ENCODE assay signal across 8 cellular contexts in the genomic region with DNA sequence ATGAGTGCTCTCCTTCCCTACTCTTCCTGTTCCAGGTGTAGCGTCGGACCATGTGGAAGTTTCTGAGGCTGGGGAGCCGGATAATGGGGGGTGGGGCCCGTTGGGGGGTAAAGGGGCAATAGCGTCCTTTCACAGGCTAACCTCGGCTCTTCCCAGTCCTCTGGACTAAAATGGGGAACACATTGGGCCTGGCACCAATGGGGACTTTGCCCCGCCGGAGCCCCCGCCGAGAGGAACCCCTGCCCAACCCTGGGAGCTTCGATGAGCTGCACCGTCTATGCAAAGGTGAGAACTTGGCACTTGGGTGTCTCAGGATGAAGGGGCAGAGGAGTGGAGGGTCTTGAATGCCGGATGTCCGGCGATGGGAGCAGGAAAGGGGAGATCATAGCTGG. TPM values are rescaled to one million over a fixed set of nuclear protein-coding genes. Genes with fewer than 3 reads are reported as not detected.
A peak's percentile ranks its signal among the peaks of the same experiment; 100 is the strongest.
DNase-seq lines count a peak whose midpoint lies in the region; ATAC-seq, FAIRE-seq and TF ChIP-seq lines count a peak whose summit lies in the region.

No MANE protein-coding gene starts in this region.

- intact Hi-C loops in aorta (cut with DNase I), result loop anchor here (2.0 to 5.0 kb wide), 4 partner anchors 86 to 156 kb away; a partner anchor contains a TSS

- peaks cover 3% of the 10 kb centered on the region for H3K27me3 Mint-ChIP-seq in HFFc6 (ENCODE audit: insufficient read depth)

- peak overlapping the region in 1 of 2 experiments; percentile 90 for H3K4ac ChIP-seq in mesenchymal stem cell (ENCODE audit: low read depth in 1 of 2, low read length in 2 of 2)

- TF ChIP-seq CTCF in A549 (IDR thresholded peaks at IDR 0.05) (no peak), HFFc6 (IDR thresholded peaks at IDR 0.05) (no peak), brain microvascular endothelial cell (IDR thresholded peaks at IDR 0.05; ENCODE audit: low read depth, low read length, missing control alignments) (no peak), GM13976 (IDR thresholded peaks at IDR 0.05; ENCODE audit: borderline replicate concordance, control extremely low read depth, extremely low read depth, insufficient read depth, missing control alignments) (no peak)

- peak overlapping the region in 1 of 2 experiments; percentile 62 for H3K14ac ChIP-seq in mesenchymal stem cell (ENCODE audit: low read length in 2 of 2)

- CTCF ChIA-PET in A549 (lab: Yijun Ruan, JAX), result interaction anchor here (0.7 to 20.1 kb wide), 24 partner anchors 8 to 182 kb away, joined by 3 to 319 read pairs (median 11); a partner anchor contains a TSS

- no peak for FAIRE-seq in A549 (lab: Jason Lieb, UNC)

- H3K36me3 Mint-ChIP-seq in HFFc6 (ENCODE audit: low read depth), result peaks cover 5% of the 10 kb centered on the region; the same call in 1 of the 2 replicates

- H3K27ac ChIP-seq in A549 (peak overlapping the region; percentile 72 to 85), brain microvascular endothelial cell (peak overlapping the region; percentile 58), mesenchymal stem cell (ENCODE audit: low read length, poor library complexity, severe bottlenecking) (no peak overlapping the region), aorta (ENCODE audit: low read depth in 1 of 2, low read length in 2 of 2) (no peak overlapping the region)

- in situ Hi-C loops in brain microvascular endothelial cell (cut with HindIII; ENCODE audit: low pct_ligation_motif_present, low sequenced_read_pairs), result no loop called here
- in situ Hi-C loops in GM13976 (cut with MboI; ENCODE audit: low sequenced_read_pairs, unreplicated experiment), result loop anchor here (10.0 kb wide), 1 partner anchor 148 kb away; no protein-coding TSS in a partner anchor

- peak overlapping the region; percentile 49 for H2BK15ac ChIP-seq in mesenchymal stem cell (ENCODE audit: low read depth, poor library complexity, severe bottlenecking)

- peak overlapping the region; percentile 99 for H3K4me3 Mint-ChIP-seq in HFFc6

- no peak overlapping the region for H2BK12ac ChIP-seq in mesenchymal stem cell (ENCODE audit: low read length in 2 of 2)

- no peak overlapping the region for H3K23ac ChIP-seq in mesenchymal stem cell (ENCODE audit: low read length in 2 of 2)

- peak overlapping the region; percentile 79 for H2AFZ ChIP-seq in mesenchymal stem cell (ENCODE audit: low read depth, low read length)

- H3K18ac ChIP-seq in mesenchymal stem cell (ENCODE audit: low read depth in 1 of 2, low read length in 2 of 2), result peak overlapping the region; percentile 52 to 58

- TF ChIP-seq EP300 in A549 (IDR thresholded peaks at IDR 0.05), result no peak

- no peak overlapping the region for H2BK120ac ChIP-seq in mesenchymal stem cell (ENCODE audit: low read depth, low read length)

- peak overlapping the region; percentile 93 for H3K4me2 ChIP-seq in A549
- H3K4me2 ChIP-seq in mesenchymal stem cell (ENCODE audit: low read length, poor library complexity, severe bottlenecking), result peak overlapping the region; percentile 87

- H3K9me3 Mint-ChIP-seq in HFFc6, result no peaks in the 10 kb centered on the region

- TF ChIP-seq RAD21 in A549 (conservative IDR thresholded peaks at IDR 0.05 in 1 of 2, IDR thresholded peaks at IDR 0.05 in 1 of 2), result no peak

- POLR2A ChIA-PET in A549 (lab: Yijun Ruan, JAX), result interaction anchor here (0.6 to 1.6 kb wide), 8 partner anchors 11 to 163 kb away, joined by 4 to 23 read pairs (median 10); a partner anchor contains a TSS

- H3K4me1 ChIP-seq in A549, result peaks cover 13% of the 10 kb centered on the region
- peaks cover 15% of the 10 kb centered on the region for H3K4me1 ChIP-seq in mesenchymal stem cell (ENCODE audit: control insufficient read depth, insufficient read depth, low read depth, low read length)
- H3K4me1 ChIP-seq in aorta (ENCODE audit: control insufficient read depth in 1 of 2, insufficient read depth in 2 of 2, low read length in 2 of 2), result no peaks in the 10 kb centered on the region

- peaks cover 29% of the 10 kb centered on the region for H3K4me1 Mint-ChIP-seq in HFFc6 (ENCODE audit: low read depth)

- peaks cover 14% of the 10 kb centered on the region for H3K79me1 ChIP-seq in mesenchymal stem cell (replicated peaks; ENCODE audit: low read length, poor library complexity, severe bottlenecking)

- DNase-seq in A549 (ENCODE audit: low read depth in 1 of 2, low spot score in 1 of 2) (no peak), HFFc6 (no peak), brain microvascular endothelial cell (no peak), mesenchymal stem cell (no peak), aorta (no peak), AG08396 (ENCODE audit: low spot score) (no peak), GM13976 (ENCODE audit: low spot score) (no peak)

- H3K27me3 ChIP-seq in brain microvascular endothelial cell (replicated peaks) (no peaks in the 10 kb centered on the region), mesenchymal stem cell (ENCODE audit: control insufficient read depth in 1 of 2, insufficient read depth in 1 of 2, low read length in 2 of 2) (peaks cover 0 to 6% of the 10 kb centered on the region in 2 experiments), aorta (ENCODE audit: control insufficient read depth in 1 of 2, insufficient read depth in 2 of 2, low read length in 1 of 2) (no peaks in the 10 kb centered on the region)

- H2BK5ac ChIP-seq in mesenchymal stem cell (ENCODE audit: low read depth, low read length, poor library complexity, severe bottlenecking), result no peak overlapping the region

- H4K91ac ChIP-seq in mesenchymal stem cell (ENCODE audit: low read length), result peak overlapping the region; percentile 81

- H3K36me3 ChIP-seq in brain microvascular endothelial cell (replicated peaks), result peaks cover 27% of the 10 kb centered on the region
- peaks cover 26 to 35% of the 10 kb centered on the region in 2 experiments for H3K36me3 ChIP-seq in mesenchymal stem cell (ENCODE audit: control insufficient read depth in 1 of 2, insufficient read depth in 2 of 2, low read depth in 1 of 2, low read length in 2 of 2)
- H3K36me3 ChIP-seq in aorta (ENCODE audit: control insufficient read depth in 1 of 2, insufficient read depth in 2 of 2, low read length in 1 of 2), result peaks cover 0 to 2% of the 10 kb centered on the region in 2 donors

- H3K4me3 ChIP-seq in A549 (peak overlapping the region; percentile 57), brain microvascular endothelial cell (ENCODE audit: low read depth, low read length) (peak overlapping the region; percentile 96), mesenchymal stem cell (ENCODE audit: insufficient read depth in 1 of 2, low read depth in 1 of 2, low read length in 2 of 2) (peak overlapping the region; percentile 69 to 91), aorta (ENCODE audit: low read length in 2 of 2) (peak overlapping the region; percentile 47 to 85)

- TF ChIP-seq POLR2A in A549 (IDR thresholded peaks at IDR 0.05; ENCODE audit: low read length), result no peak

- H3K9me3 ChIP-seq in A549 (no peaks in the 10 kb centered on the region), mesenchymal stem cell (ENCODE audit: control insufficient read depth, low read length) (no peaks in the 10 kb centered on the region), aorta (ENCODE audit: control insufficient read depth, low read length) (no peaks in the 10 kb centered on the region)

- peak overlapping the region; percentile 93 for H3K9ac ChIP-seq in mesenchymal stem cell (ENCODE audit: low read length)

- H4K8ac ChIP-seq in mesenchymal stem cell (ENCODE audit: low read length), result peak overlapping the region; percentile 81

- WGBS in A549 (ENCODE audit: missing lambda C conversion rate), result 10% methylated on average over 15 of the region's 15 CpGs
- 18% methylated on average over 15 of the region's 15 CpGs for WGBS in mesenchymal stem cell
- WGBS in aorta, 2 donors, result 13 to 23% methylated on average over 15 of the region's 15 CpGs

- H3K27ac Mint-ChIP-seq in HFFc6, result peak overlapping the region; percentile 92

- ATAC-seq in A549 (no peak), aorta (ENCODE audit: low FRiP score) (no peak), GM19395 (IDR thresholded peaks at IDR 0.05; ENCODE audit: unreplicated experiment) (no peak)

- no peak overlapping the region for H2AK5ac ChIP-seq in mesenchymal stem cell (ENCODE audit: low read length, severe bottlenecking)

RNA-seq across cellular contexts. Expression of a gene that starts 0.5 kb away (rescaled TPM):
- 6.3 and 7.0 TPM in 2 replicates for polyA plus RNA-seq in A549 (2011; rRNA removed)
- polyA plus RNA-seq in A549 (2012; cell fraction: cytosol; rRNA removed), result 8.9 and 9.2 TPM in 2 replicates
- 11.9 and 19.1 TPM in 2 replicates for polyA plus RNA-seq in A549 (2012; cell fraction: nucleus; rRNA removed)
- polyA plus RNA-seq in A549 (2017; fragmentation: RNase III; extraction: RNeasy Plus Mini Kit Qiagen cat#74134 plus additional on column Dnase treatment), result 9.1 to 11.0 TPM (median 10.2 TPM) in 3 replicates
- polyA minus RNA-seq in A549 (2011; rRNA and poly(A)+ RNA removed), result 14.5 and 15.6 TPM in 2 replicates
- 10 to 100 TPM in 5 of 6 experiments, 1 to 10 TPM in 1; 9.8 to 13.6 (median 10.6) TPM for total RNA-seq in HFFc6 (2021; fragmentation: NEBNext Ultra II Directional; extraction: Animal tissue kit (Norgen Biotek cat#: 25700))
- 9.0 TPM for polyA plus RNA-seq in mesenchymal stem cell (2013, experiment 1 of 2)
- 8.6 TPM for polyA plus RNA-seq in mesenchymal stem cell (2013, experiment 2 of 2)
- 10 to 100 TPM in 1 of 2 donors, 1 to 10 TPM in 1; 10.0 to 12.9 TPM for total RNA-seq in aorta
- 10 to 100 TPM; 10.2 to 11.6 TPM for polyA plus RNA-seq in aorta

RNA-seq across cellular contexts. Expression of a gene that starts 2.9 kb away (rescaled TPM):
- not detected in 2 replicates for polyA plus RNA-seq in A549 (2011; rRNA removed)
- not detected in 2 replicates for polyA plus RNA-seq in A549 (2012; cell fraction: cytosol; rRNA removed)
- not detected in 2 replicates for polyA plus RNA-seq in A549 (2012; cell fraction: nucleus; rRNA removed)
- not detected in 3 replicates for polyA plus RNA-seq in A549 (2017; fragmentation: RNase III; extraction: RNeasy Plus Mini Kit Qiagen cat#74134 plus additional on column Dnase treatment)
- not detected in 2 replicates for polyA minus RNA-seq in A549 (2011; rRNA and poly(A)+ RNA removed)
- total RNA-seq in HFFc6 (2021; fragmentation: NEBNext Ultra II Directional; extraction: Animal tissue kit (Norgen Biotek cat#: 25700)), result not detected
- polyA plus RNA-seq in mesenchymal stem cell (2013, experiment 1 of 2), result not detected
- not detected for polyA plus RNA-seq in mesenchymal stem cell (2013, experiment 2 of 2)
- not detected for total RNA-seq in aorta
- 1 to 10 TPM in 1 of 2 donors, not detected in 1; 1.3 TPM for polyA plus RNA-seq in aorta

RNA-seq across cellular contexts. Expression of a gene that starts 11.2 kb away (rescaled TPM):
- 0.40 and 0.83 TPM in 2 replicates for polyA plus RNA-seq in A549 (2011; rRNA removed)
- 0.20 and 0.31 TPM in 2 replicates for polyA plus RNA-seq in A549 (2012; cell fraction: cytosol; rRNA removed)
- 0.26 and 0.54 TPM in 2 replicates for polyA plus RNA-seq in A549 (2012; cell fraction: nucleus; rRNA removed)
- polyA plus RNA-seq in A549 (2017; fragmentation: RNase III; extraction: RNeasy Plus Mini Kit Qiagen cat#74134 plus additional on column Dnase treatment), result 0.25 TPM in 1 of 3 replicates, not detected in the others
- polyA minus RNA-seq in A549 (2011; rRNA and poly(A)+ RNA removed), result not detected in 2 replicates
- 1 to 10 TPM in 1 of 6 experiments, under 1 TPM in 4, not detected in 1; 0.33 to 1.0 (median 0.53) TPM for total RNA-seq in HFFc6 (2021; fragmentation: NEBNext Ultra II Directional; extraction: Animal tissue kit (Norgen Biotek cat#: 25700))
- polyA plus RNA-seq in mesenchymal stem cell (2013, experiment 1 of 2), result 0.51 TPM
- polyA plus RNA-seq in mesenchymal stem cell (2013, experiment 2 of 2), result 0.56 TPM
- 10 to 100 TPM; 64.3 to 74.0 TPM for total RNA-seq in aorta
- 100 to 1,000 TPM in 1 of 2 donors, 10 to 100 TPM in 1; 35.7 to 154 TPM for polyA plus RNA-seq in aorta

RNA-seq across cellular contexts. Expression of a gene that starts 11.7 kb away (rescaled TPM):
- polyA plus RNA-seq in A549 (2011; rRNA removed), result not detected in 2 replicates
- not detected in 2 replicates for polyA plus RNA-seq in A549 (2012; cell fraction: cytosol; rRNA removed)
- polyA plus RNA-seq in A549 (2012; cell fraction: nucleus; rRNA removed), result 0.12 TPM in 1 of 2 replicates, not detected in the other
- polyA plus RNA-seq in A549 (2017; fragmentation: RNase III; extraction: RNeasy Plus Mini Kit Qiagen cat#74134 plus additional on column Dnase treatment), result not detected in 3 replicates
- not detected in 2 replicates for polyA minus RNA-seq in A549 (2011; rRNA and poly(A)+ RNA removed)
- not detected for total RNA-seq in HFFc6 (2021; fragmentation: NEBNext Ultra II Directional; extraction: Animal tissue kit (Norgen Biotek cat#: 25700))
- polyA plus RNA-seq in mesenchymal stem cell (2013, experiment 1 of 2), result not detected
- polyA plus RNA-seq in mesenchymal stem cell (2013, experiment 2 of 2), result not detected
- not detected for total RNA-seq in aorta
- polyA plus RNA-seq in aorta, result not detected

RNA-seq across cellular contexts. Expression of a gene that starts 24.1 kb away (rescaled TPM):
- polyA plus RNA-seq in A549 (2011; rRNA removed), result 125 and 144 TPM in 2 replicates
- polyA plus RNA-seq in A549 (2012; cell fraction: cytosol; rRNA removed), result 128 and 142 TPM in 2 replicates
- 69.3 and 95.2 TPM in 2 replicates for polyA plus RNA-seq in A549 (2012; cell fraction: nucleus; rRNA removed)
- polyA plus RNA-seq in A549 (2017; fragmentation: RNase III; extraction: RNeasy Plus Mini Kit Qiagen cat#74134 plus additional on column Dnase treatment), result 142 to 145 TPM (median 142 TPM) in 3 replicates
- 187 and 207 TPM in 2 replicates for polyA minus RNA-seq in A549 (2011; rRNA and poly(A)+ RNA removed)
- total RNA-seq in HFFc6 (2021; fragmentation: NEBNext Ultra II Directional; extraction: Animal tissue kit (Norgen Biotek cat#: 25700)), result 10 to 100 TPM; 81.5 to 90.8 (median 85.8) TPM
- polyA plus RNA-seq in mesenchymal stem cell (2013, experiment 1 of 2), result 47.0 TPM
- polyA plus RNA-seq in mesenchymal stem cell (2013, experiment 2 of 2), result 43.3 TPM
- total RNA-seq in aorta, result 10 to 100 TPM; 55.3 to 63.4 TPM
- polyA plus RNA-seq in aorta, result 10 to 100 TPM; 64.2 to 88.1 TPM

Comparison
In these comparisons a context has a peak if more than half of its experiments do, and no peak if none do; other contexts are left out.
1. H3K27ac ChIP-seq: peak in A549 (2 of 2) and brain microvascular endothelial cell (single experiment); none in mesenchymal stem cell (single experiment) and aorta (0 of 2).
2. RNA of a gene that starts 11.2 kb away (total RNA-seq): 64.3 to 74.0 TPM in aorta; 0.33 to 1.0 TPM in HFFc6; every median in the first group is over 10 times any median in the second.
3. Peak in every context shown above with its lines, with median percentiles within 50 percentile points of each other: H3K4me3 ChIP-seq.